Comparison of ENCODE assay signal across 8 cellular contexts in genomic region chr1:100037665-100038400, GRCh38.
DNase-seq lines count a peak whose midpoint lies in the region; ATAC-seq and TF ChIP-seq lines count a peak whose summit lies in the region.

No MANE protein-coding gene starts in this region.

- DNase-seq in NCI-H2171 (lab: John Stamatoyannopoulos, UW) (peak; percentile 89), WERI-Rb-1 (peak; percentile 83), mammary epithelial cell (peak; percentile 87), inferior parietal cortex (ENCODE audit: extremely low spot score) (peak; percentile 82), smooth muscle cell of the brain vasculature (ENCODE audit: low read depth, low spot score) (peak; percentile 37)

- in situ Hi-C loops in mammary epithelial cell (cut with MboI; ENCODE audit: low sequenced_read_pairs in 2 of 2): loop anchor here in 1 of 2 donors (25.0 kb wide), 1 partner anchor 226 kb away; no protein-coding TSS in a partner anchor

- H3K4me3 ChIP-seq in ACC112 (ENCODE audit: low read depth, low read length): peak overlapping the region; percentile 96
- H3K4me3 ChIP-seq in WERI-Rb-1 (ENCODE audit: low read depth, low read length): peak overlapping the region; percentile 93
- H3K4me3 ChIP-seq in mammary epithelial cell (replicated peaks in 1 of 3; ENCODE audit: insufficient read depth in 1 of 3, low read depth in 2 of 3, low read length in 3 of 3): peak overlapping the region; percentile 59 to 95 (median 93)

- dilution Hi-C loops in mammary epithelial cell (cut with HindIII; ENCODE audit: low sequenced_read_pairs): no loop called here

- H4K20me1 ChIP-seq in mammary epithelial cell (ENCODE audit: insufficient read depth, low read length): no peaks in the 10 kb centered on the region

- intact Hi-C loops in mammary epithelial cell (cut with micrococcal nuclease): loop anchor here (1.0 to 10.0 kb wide), 6 partner anchors 10 to 419 kb away; partner anchors contain the start of genes AGL, CDC14A and TRMT13

- H3K4me2 ChIP-seq in mammary epithelial cell (ENCODE audit: insufficient read depth, low read depth, low read length): peak overlapping the region; percentile 94

- H3K36me3 ChIP-seq in ACC112 (ENCODE audit: insufficient read depth, low read length) (no peaks in the 10 kb centered on the region), WERI-Rb-1 (no peaks in the 10 kb centered on the region; the same call in 1 of the 2 replicates), mammary epithelial cell (ENCODE audit: insufficient read depth, low read length) (no peaks in the 10 kb centered on the region)

- H3K27ac ChIP-seq in ACC112 (ENCODE audit: low read depth, low read length) (peak overlapping the region; percentile 83), WERI-Rb-1 (peak overlapping the region; percentile 89), mammary epithelial cell (ENCODE audit: insufficient read depth, low read depth, low read length) (peak overlapping the region; percentile 97)

- H3K27me3 ChIP-seq in ACC112 (ENCODE audit: insufficient read depth, low read length) (no peaks in the 10 kb centered on the region), WERI-Rb-1 (ENCODE audit: insufficient read depth, low read depth, severe bottlenecking) (no peaks in the 10 kb centered on the region), mammary epithelial cell (ENCODE audit: insufficient read depth, low read length) (no peaks in the 10 kb centered on the region)

- no peaks in the 10 kb centered on the region for H3K9me3 ChIP-seq in WERI-Rb-1 (ENCODE audit: severe bottlenecking)
- no peaks in the 10 kb centered on the region for H3K9me3 ChIP-seq in mammary epithelial cell (replicated peaks; ENCODE audit: insufficient read depth, low read length)

- CTCF ChIA-PET in mammary epithelial cell (lab: Charles Lee; ENCODE audit: low non-redundant PET): no interaction called here

- BruUV-seq in mammary epithelial cell (replicated peaks; lab: Mats Ljungman, UMichigan): no TSS peak

- peaks cover 60% of the 10 kb centered on the region for H3K79me2 ChIP-seq in ACC112 (ENCODE audit: control insufficient read depth, insufficient read depth, low read length, unreplicated experiment)
- peaks cover 77% of the 10 kb centered on the region for H3K79me2 ChIP-seq in mammary epithelial cell (ENCODE audit: insufficient read depth, low read length)

- H3K9ac ChIP-seq in mammary epithelial cell (ENCODE audit: insufficient read depth, low read length): peak overlapping the region; percentile 100

- TF ChIP-seq CTCF in WERI-Rb-1 (IDR thresholded peaks at IDR 0.05; ENCODE audit: low read depth, low read length) (no peak), mammary epithelial cell (conservative IDR thresholded peaks at IDR 0.05 in 1 of 2, IDR thresholded peaks at IDR 0.05 in 1 of 2; ENCODE audit: extremely low read depth in 1 of 2, insufficient read depth in 1 of 2, low read depth in 1 of 2, low read length in 2 of 2) (no peak)

- ATAC-seq in GM18861 (IDR thresholded peaks at IDR 0.05; ENCODE audit: unreplicated experiment) (peak; percentile 81), HG03066 (IDR thresholded peaks at IDR 0.05; ENCODE audit: low read depth, unreplicated experiment) (peak; percentile 82)

- H2AFZ ChIP-seq in ACC112 (ENCODE audit: low read length, unreplicated experiment): peak overlapping the region; percentile 94
- H2AFZ ChIP-seq in mammary epithelial cell (ENCODE audit: low read depth, low read length): peak overlapping the region; percentile 76

- 3% methylated on average over 5 of the region's 61 CpGs for WGBS in mammary epithelial cell (ENCODE audit: low coverage, missing lambda C conversion rate)

- peaks cover 19% of the 10 kb centered on the region for H3K4me1 ChIP-seq in ACC112 (ENCODE audit: control insufficient read depth, insufficient read depth, low read length, unreplicated experiment)
- H3K4me1 ChIP-seq in mammary epithelial cell (ENCODE audit: insufficient read depth, low read length): peaks cover 6% of the 10 kb centered on the region

Comparison
In these comparisons a context has a peak if more than half of its experiments do, and no peak if none do; other contexts are left out.
1. Peak in every context shown above with its lines: DNase-seq, ATAC-seq, H3K4me3 ChIP-seq and H3K27ac ChIP-seq.
2. DNase-seq: peak in every context shown above with its lines; median percentile 89 in NCI-H2171; 87 in mammary epithelial cell; 83 in WERI-Rb-1; 82 in inferior parietal cortex; 37 in smooth muscle cell of the brain vasculature.